ENCODE assay signal across 17 cellular contexts in the genomic region with DNA sequence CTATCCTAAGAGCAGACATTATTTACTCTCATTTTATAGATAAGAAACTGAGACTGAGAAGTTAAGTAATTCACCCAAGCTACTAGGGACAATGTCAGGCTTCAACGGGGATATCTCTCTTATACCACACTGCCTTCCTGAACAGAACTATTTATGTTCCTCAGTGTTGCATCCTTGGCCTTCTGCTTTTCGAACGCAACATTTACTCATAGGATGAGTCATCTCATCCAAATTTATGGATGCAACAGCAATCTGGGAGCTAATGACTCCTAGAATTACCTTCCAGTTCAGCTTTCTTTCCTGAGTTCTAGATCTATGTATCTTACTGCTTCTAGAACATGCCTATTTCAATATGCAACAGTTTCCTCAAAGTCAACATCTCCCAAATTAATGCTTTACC.
"Had no signal": no experiment of that assay in that cellular context is flagged by ENCODE, and none has a peak within 500 bp of the region (broad histone marks: within the 10 kb centered on the region; RNA-seq: fewer than 3 reads in every experiment).

No MANE protein-coding gene starts in this region.

- DNase-seq: activated CD4-positive, alpha-beta memory T cell treated with anti-CD3 and anti-CD28 coated beads, Interleukin-2, amount 10 ng/mL, durations not matched to agents 7 days and 5 days; activated CD4-positive, alpha-beta T cell treated with anti-CD3 and anti-CD28 coated beads for 36 hours; activated gamma-delta T cell treated with Interleukin-2 at 50 U/mL for 16 hours; activated T-cell treated with anti-CD3 and anti-CD28 coated beads, Interleukin-2, amount 50 U/mL, for 72 hours; effector CD4-positive, alpha-beta T cell; hippocampal formation; kidney glomerular epithelial cell; sigmoid colon; stimulated activated CD4-positive, alpha-beta T cell treated with anti-CD3 and anti-CD28 coated beads, Interleukin-12 subunit alpha, Interleukin-12 subunit beta, amount 100 ng/mL, for 4 hours; stimulated activated naive CD8-positive, alpha-beta T cell treated with anti-CD3 and anti-CD28 coated beads, Interleukin-15, Interleukin-2, amounts not matched to agents 100 U/mL and 50 U/mL, for 24 hours; T-helper 9 cell; upper lobe of right lung had no signal

- H3K4me1 ChIP-seq: ascending aorta, sigmoid colon, suprapubic skin, upper lobe of right lung had no signal

- ATAC-seq: activated CD4-positive, alpha-beta T cell treated with anti-CD3 and anti-CD28 coated beads for 36 hours; activated T-cell treated with anti-CD3 and anti-CD28 coated beads, Interleukin-2, amount 50 U/mL, for 72 hours; stimulated activated naive CD8-positive, alpha-beta T cell treated with anti-CD3 and anti-CD28 coated beads, Interleukin-15, Interleukin-2, amounts not matched to agents 100 U/mL and 50 U/mL, for 24 hours; upper lobe of right lung had no signal

- H3K4me3 ChIP-seq: ascending aorta, sigmoid colon, suprapubic skin, upper lobe of right lung had no signal

- H3K27ac Mint-ChIP-seq: activated CD4-positive, alpha-beta memory T cell treated with anti-CD3 and anti-CD28 coated beads, Interleukin-2, amount 10 ng/mL, durations not matched to agents 7 days and 5 days; activated T-cell treated with anti-CD3 and anti-CD28 coated beads, Interleukin-2, amount 50 U/mL, for 72 hours had no signal

- H3K9me3 ChIP-seq: suprapubic skin, upper lobe of right lung had no signal

- H3K9me3 Mint-ChIP-seq: activated CD4-positive, alpha-beta memory T cell treated with anti-CD3 and anti-CD28 coated beads, Interleukin-2, amount 10 ng/mL, durations not matched to agents 7 days and 5 days had no signal

- H3K27ac ChIP-seq: ascending aorta, epithelial cell of prostate, sigmoid colon, suprapubic skin, upper lobe of right lung, VCaP had no signal

- FAIRE-seq: colon had no signal
